Comparison of ENCODE assay signal across 8 cellular contexts in the genomic region with DNA sequence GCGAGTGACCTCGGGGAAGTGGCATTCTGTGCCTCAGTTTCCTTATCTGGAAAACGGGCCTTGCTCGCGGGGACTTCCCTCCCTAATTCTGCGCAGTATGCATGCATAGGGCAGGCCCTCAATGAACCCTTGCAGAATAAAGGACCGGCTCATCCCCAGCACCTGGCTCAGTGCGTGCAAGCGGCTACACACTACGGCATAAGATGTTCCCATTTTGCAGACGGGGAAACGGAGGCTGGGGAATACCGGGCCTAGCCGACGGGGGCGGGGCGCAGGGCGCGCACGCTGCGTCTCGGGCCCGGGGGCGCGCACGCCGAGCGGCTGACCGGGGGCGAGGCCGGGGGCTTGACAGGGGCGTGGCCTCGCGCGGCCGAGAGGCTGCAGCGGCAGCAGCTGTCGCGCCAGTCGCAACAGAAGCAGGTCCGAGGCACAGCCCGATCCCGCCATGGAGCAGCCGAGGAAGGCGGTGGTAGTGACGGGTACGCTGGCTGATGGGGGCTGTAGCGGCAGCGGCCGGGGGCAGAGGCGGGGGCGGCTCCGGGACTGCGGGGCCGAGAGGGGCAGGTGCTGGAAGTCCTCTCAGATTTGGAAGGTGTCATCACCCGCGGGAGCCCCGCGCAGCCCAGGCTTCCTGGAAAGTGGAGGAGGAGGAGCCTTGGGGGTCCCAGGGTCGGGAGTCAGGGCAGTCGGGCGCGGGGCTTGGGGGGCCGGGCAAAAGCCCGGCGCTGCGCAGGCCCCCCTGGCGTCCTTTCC. TPM values are rescaled to one million over a fixed set of nuclear protein-coding genes. Genes with fewer than 3 reads are reported as not detected.
DNase-seq lines count a peak whose midpoint lies in the region; ATAC-seq and TF ChIP-seq lines count a peak whose summit lies in the region.

A gene with protein sequence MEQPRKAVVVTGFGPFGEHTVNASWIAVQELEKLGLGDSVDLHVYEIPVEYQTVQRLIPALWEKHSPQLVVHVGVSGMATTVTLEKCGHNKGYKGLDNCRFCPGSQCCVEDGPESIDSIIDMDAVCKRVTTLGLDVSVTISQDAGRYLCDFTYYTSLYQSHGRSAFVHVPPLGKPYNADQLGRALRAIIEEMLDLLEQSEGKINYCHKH (plus strand): TSS at position 362 of the 753 bp plus-strand sequence. CDS start 84 bp downstream, at position 446.

- DNase-seq in GM13977 (ENCODE audit: low spot score) (peak; percentile 92), SJCRH30 (peak; percentile 73 to 74), superior temporal gyrus (ENCODE audit: extremely low spot score) (peak; percentile 65), amniotic stem cell (lab: John Stamatoyannopoulos, UW) (no peak)
- DNase-seq in activated gamma-delta T cell treated with anti-CD3 and anti-CD28 coated beads, Interleukin-2, amount 50 U/mL, for 16 hours (ENCODE audit: low read depth) = peak; percentile 49

- H3K9me3 ChIP-seq in SJCRH30 (replicated peaks) (no peaks in the 10 kb centered on the region), gastroesophageal sphincter (no peaks in the 10 kb centered on the region), neuron (ENCODE audit: low read length) (no peaks in the 10 kb centered on the region)

- TF ChIP-seq EP300 in gastroesophageal sphincter (IDR thresholded peaks at IDR 0.05) = no peak

- no peaks in the 10 kb centered on the region for H3K36me3 ChIP-seq in SJCRH30
- peaks cover 0 to 23% of the 10 kb centered on the region in 2 donors for H3K36me3 ChIP-seq in gastroesophageal sphincter
- H3K36me3 ChIP-seq in neuron (ENCODE audit: insufficient read depth, low read length) = no peaks in the 10 kb centered on the region

- 0% methylated on average over 4 of the region's 68 CpGs; no CpG with 5 or more reads in 1 of the 2 donors for WGBS in gastroesophageal sphincter (ENCODE audit: low coverage in 1 of 2), 2 donors

- no peak within 1 kb of the TSS for H2AFZ ChIP-seq in neuron (ENCODE audit: low read depth, low read length)

- no peak for TF ChIP-seq CTCF in GM13977 (IDR thresholded peaks at IDR 0.05; ENCODE audit: extremely low read depth, insufficient read depth, missing control alignments)
- peak in 1 of 4 experiments; percentile 22 for TF ChIP-seq CTCF in gastroesophageal sphincter (IDR thresholded peaks at IDR 0.05)

- peak; percentile 81 for ATAC-seq in HG03280 (IDR thresholded peaks at IDR 0.05; ENCODE audit: unreplicated experiment)
- ATAC-seq in gastroesophageal sphincter = peak; percentile 79

- in situ Hi-C loops in GM13977 (cut with MboI; ENCODE audit: low pct_unique_long_range_greater_than_20kb, low sequenced_read_pairs, unreplicated experiment) = no loop called here

- H3K27me3 ChIP-seq in SJCRH30 = peaks cover 6% of the 10 kb centered on the region
- H3K27me3 ChIP-seq in gastroesophageal sphincter = no peaks in the 10 kb centered on the region
- H3K27me3 ChIP-seq in neuron (ENCODE audit: insufficient read depth, low read length) = no peaks in the 10 kb centered on the region

- H3K4me3 ChIP-seq in SJCRH30 (peak within 1 kb of the TSS; percentile 60), gastroesophageal sphincter (peak within 1 kb of the TSS; percentile 63 to 83), neuron (ENCODE audit: low read length) (peak within 1 kb of the TSS; percentile 61)

- peak within 1 kb of the TSS; percentile 7; the same call in 1 of the 2 replicates for H3K27ac ChIP-seq in SJCRH30
- H3K27ac ChIP-seq in gastroesophageal sphincter = peak within 1 kb of the TSS; percentile 2 to 90 (median 84)

- H3K4me1 ChIP-seq in SJCRH30 = peaks cover 7% of the 10 kb centered on the region
- peaks cover 0 to 49% (median 3%) of the 10 kb centered on the region in 3 donors for H3K4me1 ChIP-seq in gastroesophageal sphincter
- peaks cover 24% of the 10 kb centered on the region for H3K4me1 ChIP-seq in neuron (ENCODE audit: insufficient read depth, low read length)

- TF ChIP-seq POLR2A in gastroesophageal sphincter (IDR thresholded peaks at IDR 0.05) = peak; percentile 26 to 55

RNA-seq across cellular contexts. Expression of the gene that starts here (rescaled TPM):
- 8.7 and 11.7 TPM in 2 replicates for total RNA-seq in SJCRH30 (2014; rRNA removed; shearing (Covaris generic))
- 10 to 100 TPM; 15.0 to 38.2 (median 23.1) TPM for total RNA-seq in gastroesophageal sphincter
